Comparison of ENCODE assay signal across 1 cellular context in the genomic region with DNA sequence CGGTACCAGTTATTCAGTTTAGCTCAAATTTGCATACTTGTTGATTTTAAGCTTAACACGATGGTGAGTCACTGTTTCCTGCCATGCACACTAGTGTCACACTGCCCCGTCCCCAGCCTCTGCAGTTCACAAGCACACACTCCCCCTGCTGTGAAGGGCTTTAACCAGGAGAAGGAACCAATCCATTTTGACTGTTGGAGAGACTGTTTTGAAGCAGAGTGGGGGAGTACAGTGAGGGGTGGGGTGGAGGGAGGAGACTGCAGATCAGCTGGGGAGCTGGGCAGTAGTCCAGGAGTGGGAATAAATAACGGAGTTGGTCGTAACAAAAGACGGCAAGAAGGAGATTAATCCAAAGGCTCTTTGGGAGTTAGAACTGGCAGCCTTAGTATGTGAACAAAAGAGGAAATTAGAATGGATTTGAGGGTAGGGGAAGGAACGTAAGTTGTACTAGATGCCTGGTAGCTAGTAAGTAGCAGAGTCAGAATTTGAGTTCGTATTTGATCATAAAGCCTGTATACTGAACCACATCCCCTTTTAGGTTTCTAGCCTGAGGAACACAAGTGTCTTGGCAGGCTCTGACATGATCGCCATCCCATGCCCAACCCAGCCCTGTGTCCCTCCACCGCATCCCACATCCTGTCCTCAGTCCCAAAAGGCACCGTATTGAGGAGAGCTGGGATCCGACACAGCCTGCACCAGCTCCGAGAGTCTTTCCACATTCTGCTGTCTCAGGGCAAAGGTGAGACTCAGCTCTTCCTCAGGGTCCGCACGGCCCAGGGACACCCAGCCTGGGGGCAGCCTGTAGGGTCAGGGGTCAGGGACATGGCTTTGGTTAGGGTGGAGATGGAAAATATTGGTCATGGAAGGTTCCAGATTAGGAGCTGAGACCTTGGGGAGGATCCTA.
TF ChIP-seq lines count a peak whose summit lies in the region.

No MANE protein-coding gene starts in this region.

TF ChIP-seq in HepG2, 621 proteins besides CTCF, POLR2A, EP300 and RAD21 (continued from another document and continues in another):
- TF ChIP-seq, protein P1, sequence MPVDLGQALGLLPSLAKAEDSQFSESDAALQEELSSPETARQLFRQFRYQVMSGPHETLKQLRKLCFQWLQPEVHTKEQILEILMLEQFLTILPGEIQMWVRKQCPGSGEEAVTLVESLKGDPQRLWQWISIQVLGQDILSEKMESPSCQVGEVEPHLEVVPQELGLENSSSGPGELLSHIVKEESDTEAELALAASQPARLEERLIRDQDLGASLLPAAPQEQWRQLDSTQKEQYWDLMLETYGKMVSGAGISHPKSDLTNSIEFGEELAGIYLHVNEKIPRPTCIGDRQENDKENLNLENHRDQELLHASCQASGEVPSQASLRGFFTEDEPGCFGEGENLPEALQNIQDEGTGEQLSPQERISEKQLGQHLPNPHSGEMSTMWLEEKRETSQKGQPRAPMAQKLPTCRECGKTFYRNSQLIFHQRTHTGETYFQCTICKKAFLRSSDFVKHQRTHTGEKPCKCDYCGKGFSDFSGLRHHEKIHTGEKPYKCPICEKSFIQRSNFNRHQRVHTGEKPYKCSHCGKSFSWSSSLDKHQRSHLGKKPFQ (CRISPR knock-in tag; IDR thresholded peaks at IDR 0.05; ENCODE audit: insufficient replicate concordance) = no peak
- no peak for TF ChIP-seq ZNF354B (CRISPR knock-in tag; IDR thresholded peaks at IDR 0.05)
- no peak for TF ChIP-seq ZNF276 (CRISPR knock-in tag; IDR thresholded peaks at IDR 0.05; ENCODE audit: low read depth)
- TF ChIP-seq JARID2 (CRISPR knock-in tag; IDR thresholded peaks at IDR 0.05; ENCODE audit: insufficient replicate concordance) = no peak
- no peak for TF ChIP-seq ZNF20 (CRISPR knock-in tag; IDR thresholded peaks at IDR 0.05)
- no peak for TF ChIP-seq SKI (IDR thresholded peaks at IDR 0.05; ENCODE audit: partially characterized antibody)
- TF ChIP-seq ZNF136 (CRISPR knock-in tag; IDR thresholded peaks at IDR 0.05; ENCODE audit: low read depth) = no peak
- no peak for TF ChIP-seq HOXA9 (CRISPR knock-in tag; IDR thresholded peaks at IDR 0.05; ENCODE audit: borderline replicate concordance)
- no peak for TF ChIP-seq ZNF703 (CRISPR knock-in tag; IDR thresholded peaks at IDR 0.05; ENCODE audit: borderline replicate concordance)
- TF ChIP-seq TBL1XR1 (IDR thresholded peaks at IDR 0.05; ENCODE audit: borderline replicate concordance, low read length, partially characterized antibody) = no peak
- TF ChIP-seq ZNF83 (CRISPR knock-in tag; IDR thresholded peaks at IDR 0.05; ENCODE audit: borderline replicate concordance) = no peak
- no peak for TF ChIP-seq ZSCAN12 (CRISPR knock-in tag; IDR thresholded peaks at IDR 0.05)
- no peak for TF ChIP-seq ZNF292 (CRISPR knock-in tag; IDR thresholded peaks at IDR 0.05; ENCODE audit: borderline replicate concordance, low read depth)
- TF ChIP-seq, protein P2, sequence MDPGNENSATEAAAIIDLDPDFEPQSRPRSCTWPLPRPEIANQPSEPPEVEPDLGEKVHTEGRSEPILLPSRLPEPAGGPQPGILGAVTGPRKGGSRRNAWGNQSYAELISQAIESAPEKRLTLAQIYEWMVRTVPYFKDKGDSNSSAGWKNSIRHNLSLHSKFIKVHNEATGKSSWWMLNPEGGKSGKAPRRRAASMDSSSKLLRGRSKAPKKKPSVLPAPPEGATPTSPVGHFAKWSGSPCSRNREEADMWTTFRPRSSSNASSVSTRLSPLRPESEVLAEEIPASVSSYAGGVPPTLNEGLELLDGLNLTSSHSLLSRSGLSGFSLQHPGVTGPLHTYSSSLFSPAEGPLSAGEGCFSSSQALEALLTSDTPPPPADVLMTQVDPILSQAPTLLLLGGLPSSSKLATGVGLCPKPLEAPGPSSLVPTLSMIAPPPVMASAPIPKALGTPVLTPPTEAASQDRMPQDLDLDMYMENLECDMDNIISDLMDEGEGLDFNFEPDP (CRISPR knock-in tag; conservative IDR thresholded peaks at IDR 0.05) = no peak
- TF ChIP-seq, protein P3, sequence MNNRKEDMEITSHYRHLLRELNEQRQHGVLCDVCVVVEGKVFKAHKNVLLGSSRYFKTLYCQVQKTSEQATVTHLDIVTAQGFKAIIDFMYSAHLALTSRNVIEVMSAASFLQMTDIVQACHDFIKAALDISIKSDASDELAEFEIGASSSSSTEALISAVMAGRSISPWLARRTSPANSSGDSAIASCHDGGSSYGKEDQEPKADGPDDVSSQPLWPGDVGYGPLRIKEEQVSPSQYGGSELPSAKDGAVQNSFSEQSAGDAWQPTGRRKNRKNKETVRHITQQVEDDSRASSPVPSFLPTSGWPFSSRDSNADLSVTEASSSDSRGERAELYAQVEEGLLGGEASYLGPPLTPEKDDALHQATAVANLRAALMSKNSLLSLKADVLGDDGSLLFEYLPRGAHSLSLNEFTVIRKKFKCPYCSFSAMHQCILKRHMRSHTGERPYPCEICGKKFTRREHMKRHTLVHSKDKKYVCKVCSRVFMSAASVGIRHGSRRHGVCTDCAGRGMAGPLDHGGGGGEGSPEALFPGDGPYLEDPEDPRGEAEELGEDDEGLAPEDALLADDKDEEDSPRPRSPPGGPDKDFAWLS (CRISPR knock-in tag; IDR thresholded peaks at IDR 0.05; ENCODE audit: borderline replicate concordance) = no peak
- TF ChIP-seq, protein P4, sequence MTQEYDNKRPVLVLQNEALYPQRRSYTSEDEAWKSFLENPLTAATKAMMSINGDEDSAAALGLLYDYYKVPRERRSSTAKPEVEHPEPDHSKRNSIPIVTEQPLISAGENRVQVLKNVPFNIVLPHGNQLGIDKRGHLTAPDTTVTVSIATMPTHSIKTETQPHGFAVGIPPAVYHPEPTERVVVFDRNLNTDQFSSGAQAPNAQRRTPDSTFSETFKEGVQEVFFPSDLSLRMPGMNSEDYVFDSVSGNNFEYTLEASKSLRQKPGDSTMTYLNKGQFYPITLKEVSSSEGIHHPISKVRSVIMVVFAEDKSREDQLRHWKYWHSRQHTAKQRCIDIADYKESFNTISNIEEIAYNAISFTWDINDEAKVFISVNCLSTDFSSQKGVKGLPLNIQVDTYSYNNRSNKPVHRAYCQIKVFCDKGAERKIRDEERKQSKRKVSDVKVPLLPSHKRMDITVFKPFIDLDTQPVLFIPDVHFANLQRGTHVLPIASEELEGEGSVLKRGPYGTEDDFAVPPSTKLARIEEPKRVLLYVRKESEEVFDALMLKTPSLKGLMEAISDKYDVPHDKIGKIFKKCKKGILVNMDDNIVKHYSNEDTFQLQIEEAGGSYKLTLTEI (CRISPR knock-in tag; conservative IDR thresholded peaks at IDR 0.05) = no peak
- TF ChIP-seq GATAD2A (CRISPR knock-in tag; IDR thresholded peaks at IDR 0.05) = no peak
- no peak for TF ChIP-seq JUND (CRISPR knock-in tag; IDR thresholded peaks at IDR 0.05)
- no peak for TF ChIP-seq IRF9 (CRISPR knock-in tag; IDR thresholded peaks at IDR 0.05; ENCODE audit: borderline replicate concordance)
- TF ChIP-seq FOSL1 (CRISPR knock-in tag; IDR thresholded peaks at IDR 0.05; ENCODE audit: borderline replicate concordance) = no peak
- TF ChIP-seq FOXC1 (CRISPR knock-in tag; IDR thresholded peaks at IDR 0.05; ENCODE audit: borderline replicate concordance) = no peak
- no peak for TF ChIP-seq ATF3 (CRISPR knock-in tag; IDR thresholded peaks at IDR 0.05)
- TF ChIP-seq MLLT10 (CRISPR knock-in tag; IDR thresholded peaks at IDR 0.05) = no peak
- no peak for TF ChIP-seq ZNF841 (CRISPR knock-in tag; IDR thresholded peaks at IDR 0.05; ENCODE audit: borderline replicate concordance)
- TF ChIP-seq CEBPB (IDR thresholded peaks at IDR 0.05; ENCODE audit: borderline replicate concordance, low read depth, low read length) = no peak
- TF ChIP-seq ZMAT3 (CRISPR knock-in tag; conservative IDR thresholded peaks at IDR 0.05) = no peak
- TF ChIP-seq, protein P5, sequence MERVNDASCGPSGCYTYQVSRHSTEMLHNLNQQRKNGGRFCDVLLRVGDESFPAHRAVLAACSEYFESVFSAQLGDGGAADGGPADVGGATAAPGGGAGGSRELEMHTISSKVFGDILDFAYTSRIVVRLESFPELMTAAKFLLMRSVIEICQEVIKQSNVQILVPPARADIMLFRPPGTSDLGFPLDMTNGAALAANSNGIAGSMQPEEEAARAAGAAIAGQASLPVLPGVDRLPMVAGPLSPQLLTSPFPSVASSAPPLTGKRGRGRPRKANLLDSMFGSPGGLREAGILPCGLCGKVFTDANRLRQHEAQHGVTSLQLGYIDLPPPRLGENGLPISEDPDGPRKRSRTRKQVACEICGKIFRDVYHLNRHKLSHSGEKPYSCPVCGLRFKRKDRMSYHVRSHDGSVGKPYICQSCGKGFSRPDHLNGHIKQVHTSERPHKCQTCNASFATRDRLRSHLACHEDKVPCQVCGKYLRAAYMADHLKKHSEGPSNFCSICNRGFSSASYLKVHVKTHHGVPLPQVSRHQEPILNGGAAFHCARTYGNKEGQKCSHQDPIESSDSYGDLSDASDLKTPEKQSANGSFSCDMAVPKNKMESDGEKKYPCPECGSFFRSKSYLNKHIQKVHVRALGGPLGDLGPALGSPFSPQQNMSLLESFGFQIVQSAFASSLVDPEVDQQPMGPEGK (CRISPR knock-in tag; IDR thresholded peaks at IDR 0.05) = no peak
- TF ChIP-seq ZNF766 (CRISPR knock-in tag; IDR thresholded peaks at IDR 0.05; ENCODE audit: borderline replicate concordance) = no peak
- no peak for TF ChIP-seq PPARG (CRISPR knock-in tag; conservative IDR thresholded peaks at IDR 0.05)
- TF ChIP-seq CERS6 (CRISPR knock-in tag; IDR thresholded peaks at IDR 0.05) = no peak
- TF ChIP-seq ZNF142 (CRISPR knock-in tag; IDR thresholded peaks at IDR 0.05) = 0 out of 2 replicates have a peak, but pooled peaks have one; percentile 17
- no peak for TF ChIP-seq HES4 (CRISPR knock-in tag; IDR thresholded peaks at IDR 0.05; ENCODE audit: borderline replicate concordance)
- TF ChIP-seq MAX (IDR thresholded peaks at IDR 0.05) = 0 out of 2 replicates have a peak, but pooled peaks have one; percentile 7
- TF ChIP-seq CBX5 (CRISPR knock-in tag; IDR thresholded peaks at IDR 0.05; ENCODE audit: borderline replicate concordance) = no peak
- TF ChIP-seq CHD4 (IDR thresholded peaks at IDR 0.05; ENCODE audit: borderline replicate concordance, low read length) = no peak
